3 cellular contexts compared by ENCODE assay signal in the genomic region with DNA sequence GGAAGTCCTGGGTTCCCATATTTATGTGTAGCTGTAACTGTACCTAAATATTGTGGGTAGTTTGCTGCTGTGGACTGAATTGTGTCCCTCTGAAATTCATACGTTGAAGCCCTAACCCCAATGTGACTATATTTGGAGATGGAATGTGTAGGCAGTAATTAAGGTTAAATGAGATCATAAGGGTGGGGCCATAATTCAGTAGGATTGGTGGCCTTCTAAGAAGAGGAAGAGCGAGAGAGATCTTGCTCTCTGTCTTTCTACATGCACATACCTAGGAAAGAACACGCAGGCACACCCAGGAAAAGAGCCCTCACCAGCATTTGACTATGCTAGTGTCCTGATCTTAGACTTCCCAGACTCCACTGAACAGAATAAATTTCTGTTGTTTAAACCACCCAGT.
"Had no signal": no experiment of that assay in that cellular context is flagged by ENCODE, and none has a peak within 500 bp of the region (broad histone marks: within the 10 kb centered on the region; RNA-seq: fewer than 3 reads in every experiment).

No MANE protein-coding gene starts in this region.

- H3K4me3 ChIP-seq: GM12878 had no signal

- DNase-seq: GDM1, GF-D8 had no signal

- ATAC-seq: GM12878 had no signal
